Comparison of ENCODE assay signal across 8 cellular contexts in genomic region chr5:41924872-41925554, GRCh38. TPM values are rescaled to one million over a fixed set of nuclear protein-coding genes. Genes with fewer than 3 reads are reported as not detected.
DNase-seq lines count a peak whose midpoint lies in the region; TF ChIP-seq lines count a peak whose summit lies in the region.

A gene with protein sequence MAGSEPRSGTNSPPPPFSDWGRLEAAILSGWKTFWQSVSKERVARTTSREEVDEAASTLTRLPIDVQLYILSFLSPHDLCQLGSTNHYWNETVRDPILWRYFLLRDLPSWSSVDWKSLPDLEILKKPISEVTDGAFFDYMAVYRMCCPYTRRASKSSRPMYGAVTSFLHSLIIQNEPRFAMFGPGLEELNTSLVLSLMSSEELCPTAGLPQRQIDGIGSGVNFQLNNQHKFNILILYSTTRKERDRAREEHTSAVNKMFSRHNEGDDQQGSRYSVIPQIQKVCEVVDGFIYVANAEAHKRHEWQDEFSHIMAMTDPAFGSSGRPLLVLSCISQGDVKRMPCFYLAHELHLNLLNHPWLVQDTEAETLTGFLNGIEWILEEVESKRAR (plus strand): TSS chr5:41925281. CDS start chr5:41925310, 29 bp downstream.

- no peak within 1 kb of the TSS for H4K5ac ChIP-seq in H9 (ENCODE audit: insufficient read length, low read depth, low read length)

- H4K20me1 ChIP-seq in H9 (ENCODE audit: control insufficient read depth, insufficient read depth, insufficient read length), result no peaks in the 10 kb centered on the region

- H2BK5ac ChIP-seq in H9 (ENCODE audit: insufficient read length, low read length), result no peak within 1 kb of the TSS

- no peaks in the 10 kb centered on the region for H3K9me3 Mint-ChIP-seq in H9

- H3K9ac ChIP-seq in H9 (ENCODE audit: extremely low read depth, insufficient read length, low read length), result peak within 1 kb of the TSS; percentile 48

- peak within 1 kb of the TSS; percentile 41 for H3K18ac ChIP-seq in H9 (ENCODE audit: insufficient read length, low read depth, low read length)

- peaks cover 7% of the 10 kb centered on the region for H3K23me2 ChIP-seq in H9 (ENCODE audit: insufficient read length, low read depth, low read length, poor library complexity, severe bottlenecking)

- H3K27ac ChIP-seq in H9 (ENCODE audit: insufficient read length, low read depth, low read length) (no peak within 1 kb of the TSS), neutrophil (peak within 1 kb of the TSS; percentile 70), substantia nigra (ENCODE audit: low read depth, low read length, poor library complexity, severe bottlenecking) (peak within 1 kb of the TSS; percentile 78)

- H3K4ac ChIP-seq in H9 (ENCODE audit: low read depth, low read length), result no peak within 1 kb of the TSS

- no peaks in the 10 kb centered on the region for H3K79me1 ChIP-seq in H9 (ENCODE audit: insufficient read depth, low read depth, low read length, poor library complexity, severe bottlenecking)

- no CpG with 5 or more reads among the region's 60 CpGs for WGBS in H9 (ENCODE audit: extremely low coverage, insufficient read length, low lambda C conversion rate)

- peak within 1 kb of the TSS; percentile 22 for H3K4me2 ChIP-seq in H9 (ENCODE audit: insufficient read depth, insufficient read length, low read length)

- H3K4me3 ChIP-seq in foreskin fibroblast (ENCODE audit: low read depth in 1 of 2, low read length in 2 of 2) (peak within 1 kb of the TSS; percentile 69 to 88), neutrophil (ENCODE audit: low read depth in 1 of 2, low read length in 1 of 2) (peak within 1 kb of the TSS; percentile 53 to 67)

- no peak within 1 kb of the TSS for H3K56ac ChIP-seq in H9 (ENCODE audit: insufficient read length, low read depth, low read length)

- H3K27me3 ChIP-seq in H9 (ENCODE audit: insufficient read depth, low read length) (no peaks in the 10 kb centered on the region), neutrophil (no peaks in the 10 kb centered on the region)

- no peaks in the 10 kb centered on the region for H3K9me3 ChIP-seq in H9 (ENCODE audit: control insufficient read depth, low read depth, low read length)
- H3K9me3 ChIP-seq in neutrophil, result no peaks in the 10 kb centered on the region

- no peak within 1 kb of the TSS for H2BK20ac ChIP-seq in H9 (ENCODE audit: low read depth, low read length, poor library complexity, severe bottlenecking)

- TF ChIP-seq CTCF in H9 (conservative IDR thresholded peaks at IDR 0.05) (peak; percentile 54; the same call in 2 of the 3 replicates), foreskin fibroblast (IDR thresholded peaks at IDR 0.05; ENCODE audit: low read depth, low read length) (peak; percentile 46), neutrophil (IDR thresholded peaks at IDR 0.05) (peak; percentile 1)

- H3K27me3 Mint-ChIP-seq in H9 (ENCODE audit: low read depth), result peaks cover 6% of the 10 kb centered on the region; the same call in 1 of the 2 replicates

- H2BK120ac ChIP-seq in H9 (ENCODE audit: low read depth, low read length, poor library complexity, severe bottlenecking), result no peak within 1 kb of the TSS

- no peak within 1 kb of the TSS for H2AFZ ChIP-seq in H9 (ENCODE audit: low read length)

- no peaks in the 10 kb centered on the region for H3K79me2 ChIP-seq in H9 (ENCODE audit: insufficient read depth, low read length)

- peak; percentile 93 for DNase-seq in GM03348 (ENCODE audit: low spot score)
- peak; percentile 63 for DNase-seq in H9
- DNase-seq in M059J (ENCODE audit: low read depth), result peak; percentile 84
- DNase-seq in SIG-M5 (lab: John Stamatoyannopoulos, UW), result peak; percentile 29
- DNase-seq in activated gamma-delta T cell treated with Interleukin-2 at 50 U/mL for 16 hours, result peak; percentile 81
- peak; percentile 87 to 96 for DNase-seq in foreskin fibroblast
- peak; percentile 26 to 88 (median 73) for DNase-seq in substantia nigra (lab: John Stamatoyannopoulos, UW)

- H2BK12ac ChIP-seq in H9 (ENCODE audit: insufficient read length, low read depth, low read length), result no peak within 1 kb of the TSS

- no peak within 1 kb of the TSS for H3K23ac ChIP-seq in H9 (ENCODE audit: insufficient read length, low read depth, low read length)

- no peak within 1 kb of the TSS for H3T11ph ChIP-seq in H9 (ENCODE audit: low read length)

- H3K4me1 ChIP-seq in H9 (ENCODE audit: insufficient read depth, low read length) (no peaks in the 10 kb centered on the region), neutrophil (ENCODE audit: control insufficient read depth in 1 of 2, insufficient read depth in 1 of 2, low read depth in 1 of 2, low read length in 1 of 2) (peaks cover 14 to 16% of the 10 kb centered on the region in 2 experiments)

- H3K14ac ChIP-seq in H9 (ENCODE audit: insufficient read depth, low read length), result peak within 1 kb of the TSS; percentile 72

- no peak within 1 kb of the TSS for H4K91ac ChIP-seq in H9 (ENCODE audit: insufficient read length, low read depth, low read length)

- H3K36me3 ChIP-seq in neutrophil, result peaks cover 17% of the 10 kb centered on the region

- H2BK15ac ChIP-seq in H9 (ENCODE audit: low read depth, low read length), result no peak within 1 kb of the TSS

- peaks cover 13 to 14% of the 10 kb centered on the region in 2 experiments for H3K4me1 Mint-ChIP-seq in H9

- peaks cover 0 to 5% (median under 1%) of the 10 kb centered on the region in 3 experiments; a peak in 3 of 7 replicates for H3K36me3 Mint-ChIP-seq in H9 (ENCODE audit: insufficient read depth in 1 of 3, low read depth in 3 of 3)

- peak within 1 kb of the TSS in 1 of 3 experiments; percentile 39; a peak in 1 of 7 replicates for H3K27ac Mint-ChIP-seq in H9

- H4K8ac ChIP-seq in H9 (replicated peaks; ENCODE audit: insufficient read length, low read depth, low read length), result no peak within 1 kb of the TSS

- no peak within 1 kb of the TSS for H2AK5ac ChIP-seq in H9 (ENCODE audit: insufficient read length, low read length)

- H3K4me3 Mint-ChIP-seq in H9, result peak within 1 kb of the TSS; percentile 73 to 74

RNA-seq across cellular contexts. Expression of the gene that starts here (rescaled TPM):
- total RNA-seq in H9 (2021), result 1.2 and 1.8 TPM in 2 replicates
- total RNA-seq in M059J (2014; rRNA removed; shearing (Covaris generic)), result 7.1 and 12.1 TPM in 2 replicates

Comparison
In these comparisons a context has a peak if more than half of its experiments do, and no peak if none do; other contexts are left out.
1. DNase-seq: peak in every context shown above with its lines; median percentile 93 in GM03348; 92 in foreskin fibroblast; 84 in M059J; 81 in activated gamma-delta T cell treated with Interleukin-2 at 50 U/mL for 16 hours; 73 in substantia nigra; 63 in H9; 29 in SIG-M5.
2. CTCF ChIP-seq: peak in every context shown above with its lines; median percentile 54 in H9; 46 in foreskin fibroblast; 1 in neutrophil.